15 cellular contexts compared by ENCODE assay signal in genomic region chr10:30848396-30849032, GRCh38.
A peak's percentile ranks its signal among the peaks of the same experiment; 100 is the strongest.
DNase-seq lines count a peak whose midpoint lies in the region; ATAC-seq, FAIRE-seq and TF ChIP-seq lines count a peak whose summit lies in the region.
"Had no signal": no experiment of that assay in that cellular context is flagged by ENCODE, and none has a peak within 500 bp of the region (broad histone marks: within the 10 kb centered on the region; RNA-seq: fewer than 3 reads in every experiment).

No MANE protein-coding gene starts in this region.

- H3K4me1 ChIP-seq in CD8-positive, alpha-beta T cell (ENCODE audit: insufficient read depth, low read length): no peaks in the 10 kb centered on the region
- H3K4me1 ChIP-seq in endothelial cell of umbilical vein (ENCODE audit: control insufficient read depth, extremely low read depth, insufficient read depth, low read length) (no peaks in the 10 kb centered on the region), psoas muscle (peaks cover 4% of the 10 kb centered on the region), transverse colon (no peaks in the 10 kb centered on the region)
- H3K4me1 ChIP-seq: A549 had no signal

- peak; percentile 88 for ATAC-seq in CD4-positive, alpha-beta T cell (ENCODE audit: poor library complexity)
- peak; percentile 70 for ATAC-seq in CD8-positive, alpha-beta T cell
- ATAC-seq in psoas muscle: peak in 2 of 4 donors; percentile 53 to 57
- ATAC-seq: A549, HepG2 had no signal

- CTCF ChIA-PET in CD4-positive, alpha-beta T cell (lab: Charles Lee): no interaction called here
- CTCF ChIA-PET in CD8-positive, alpha-beta T cell (lab: Charles Lee): interaction anchor here (0.8 to 1.9 kb wide), 2 partner anchors 64 kb away, joined by 3 to 25 read pairs; no protein-coding TSS in a partner anchor
- CTCF ChIA-PET in endothelial cell of umbilical vein (lab: Charles Lee): no interaction called here
- CTCF ChIA-PET in activated naive CD4-positive, alpha-beta T cell treated with anti-CD3 and anti-CD28 coated beads, Interleukin-2, amount 10 ng/mL, durations not matched to agents 7 days and 5 days (lab: Charles Lee): interaction anchor here (1.2 kb wide), 1 partner anchor 10 kb away, joined by 4 read pairs; no protein-coding TSS in a partner anchor

- no peaks in the 10 kb centered on the region for H3K9me3 Mint-ChIP-seq in CD4-positive, alpha-beta T cell
- H3K9me3 Mint-ChIP-seq in CD8-positive, alpha-beta T cell: no peaks in the 10 kb centered on the region
- H3K9me3 Mint-ChIP-seq in activated naive CD4-positive, alpha-beta T cell treated with anti-CD3 and anti-CD28 coated beads, Interleukin-2, amount 10 ng/mL, durations not matched to agents 7 days and 5 days: no peaks in the 10 kb centered on the region
- H3K9me3 Mint-ChIP-seq: CD14-positive monocyte, HFFc6 had no signal

- no peaks in the 10 kb centered on the region for H3K27me3 ChIP-seq in CD4-positive, alpha-beta T cell (ENCODE audit: control insufficient read depth, insufficient read depth, low read length)
- H3K27me3 ChIP-seq in CD8-positive, alpha-beta T cell (ENCODE audit: insufficient read depth, low read length): no peaks in the 10 kb centered on the region
- H3K27me3 ChIP-seq in endothelial cell of umbilical vein (ENCODE audit: control insufficient read depth in 2 of 2, insufficient read depth in 2 of 2, low read length in 2 of 2): no peaks in the 10 kb centered on the region
- no peaks in the 10 kb centered on the region for H3K27me3 ChIP-seq in psoas muscle (ENCODE audit: insufficient read depth in 3 of 3, low read length in 2 of 3)
- no peaks in the 10 kb centered on the region for H3K27me3 ChIP-seq in transverse colon

- peaks cover 10% of the 10 kb centered on the region for H3K4me1 Mint-ChIP-seq in CD4-positive, alpha-beta T cell (ENCODE audit: low read depth)
- peaks cover 13% of the 10 kb centered on the region for H3K4me1 Mint-ChIP-seq in CD8-positive, alpha-beta T cell (ENCODE audit: low read depth)
- peaks cover 4% of the 10 kb centered on the region for H3K4me1 Mint-ChIP-seq in activated naive CD4-positive, alpha-beta T cell treated with anti-CD3 and anti-CD28 coated beads, Interleukin-2, amount 10 ng/mL, durations not matched to agents 7 days and 5 days

- H3K36me3 ChIP-seq in CD8-positive, alpha-beta T cell (ENCODE audit: insufficient read depth, low read length): no peaks in the 10 kb centered on the region
- H3K36me3 ChIP-seq in endothelial cell of umbilical vein (ENCODE audit: control insufficient read depth in 2 of 2, extremely low read depth in 1 of 2, insufficient read depth in 2 of 2, low read length in 2 of 2): peaks cover 0 to 4% of the 10 kb centered on the region in 2 experiments
- H3K36me3 ChIP-seq in psoas muscle (ENCODE audit: insufficient read depth in 1 of 2, low read depth in 1 of 2): peaks cover 0 to 27% of the 10 kb centered on the region in 2 donors
- H3K36me3 ChIP-seq in transverse colon: no peaks in the 10 kb centered on the region

- H3K9me1 ChIP-seq in endothelial cell of umbilical vein (replicated peaks; ENCODE audit: control insufficient read depth, extremely low read depth, insufficient read depth, low read length): no peaks in the 10 kb centered on the region

- dilution Hi-C loops in endothelial cell of umbilical vein (cut with MboI; ENCODE audit: extremely low pct_ligation_motif_present, low sequenced_read_pairs): no loop called here

- peak overlapping the region; percentile 25 for H3K27ac Mint-ChIP-seq in CD4-positive, alpha-beta T cell
- peak overlapping the region; percentile 12 for H3K27ac Mint-ChIP-seq in CD8-positive, alpha-beta T cell
- no peak overlapping the region for H3K27ac Mint-ChIP-seq in activated naive CD4-positive, alpha-beta T cell treated with anti-CD3 and anti-CD28 coated beads, Interleukin-2, amount 10 ng/mL, durations not matched to agents 7 days and 5 days
- H3K27ac Mint-ChIP-seq: HFFc6 had no signal

- POLR2A ChIA-PET in CD4-positive, alpha-beta T cell (lab: Charles Lee): no interaction called here
- POLR2A ChIA-PET in CD8-positive, alpha-beta T cell (lab: Charles Lee): no interaction called here
- POLR2A ChIA-PET in endothelial cell of umbilical vein (lab: Charles Lee): no interaction called here

- H3K36me3 Mint-ChIP-seq in CD4-positive, alpha-beta T cell (ENCODE audit: low read depth): no peaks in the 10 kb centered on the region
- H3K36me3 Mint-ChIP-seq in CD8-positive, alpha-beta T cell: peaks cover 5% of the 10 kb centered on the region
- H3K36me3 Mint-ChIP-seq in activated naive CD4-positive, alpha-beta T cell treated with anti-CD3 and anti-CD28 coated beads, Interleukin-2, amount 10 ng/mL, durations not matched to agents 7 days and 5 days: no peaks in the 10 kb centered on the region

- DNase-seq in CD4-positive, alpha-beta T cell: peak in 1 of 10 experiments; percentile 12
- DNase-seq in CD8-positive, alpha-beta T cell: no peak
- no peak for DNase-seq in endothelial cell of umbilical vein (ENCODE audit: low read depth, low spot score)
- no peak for DNase-seq in psoas muscle
- no peak for DNase-seq in transverse colon
- no peak for DNase-seq in activated T-cell treated with anti-CD3 and anti-CD28 coated beads for 4 hours
- no peak for DNase-seq in activated naive CD4-positive, alpha-beta T cell treated with anti-CD3 and anti-CD28 coated beads, Interleukin-2, amount 10 ng/mL, durations not matched to agents 7 days and 5 days
- DNase-seq: DMS53, GF-D8, HCEC 1CT, HFFc6 had no signal

- H3K9me3 ChIP-seq in CD4-positive, alpha-beta T cell (ENCODE audit: control insufficient read depth, low read length): no peaks in the 10 kb centered on the region
- H3K9me3 ChIP-seq in CD8-positive, alpha-beta T cell (ENCODE audit: low read length): no peaks in the 10 kb centered on the region
- H3K9me3 ChIP-seq in endothelial cell of umbilical vein (replicated peaks; ENCODE audit: control insufficient read depth, insufficient read depth, low read length) (no peaks in the 10 kb centered on the region), psoas muscle (no peaks in the 10 kb centered on the region), transverse colon (no peaks in the 10 kb centered on the region)
- H3K9me3 ChIP-seq: A549 had no signal

- no peak overlapping the region for H3K4me3 Mint-ChIP-seq in CD4-positive, alpha-beta T cell
- H3K4me3 Mint-ChIP-seq in CD8-positive, alpha-beta T cell: no peak overlapping the region
- H3K4me3 Mint-ChIP-seq in activated naive CD4-positive, alpha-beta T cell treated with anti-CD3 and anti-CD28 coated beads, Interleukin-2, amount 10 ng/mL, durations not matched to agents 7 days and 5 days: no peak overlapping the region
- H3K4me3 Mint-ChIP-seq: CD14-positive monocyte, HFFc6 had no signal

- peak; percentile 4 for FAIRE-seq in endothelial cell of umbilical vein (lab: Jason Lieb, UNC)
- FAIRE-seq: A549, HepG2, HTR-8/SVneo had no signal

- intact Hi-C loops in CD4-positive, alpha-beta T cell (cut with DNase I, micrococcal nuclease): loop anchor here in 1 of 2 experiments (5.0 kb wide), 1 partner anchor 66 kb away; no protein-coding TSS in a partner anchor
- intact Hi-C loops in CD8-positive, alpha-beta T cell (cut with DNase I, micrococcal nuclease): loop anchor here in 1 of 2 experiments (2.0 kb wide), 1 partner anchor 64 kb away; no protein-coding TSS in a partner anchor
- intact Hi-C loops in endothelial cell of umbilical vein (cut with micrococcal nuclease) (no loop called here), psoas muscle (cut with DNase I) (no loop called here), transverse colon (cut with DNase I; ENCODE audit: low total_unique reads) (no loop called here)

- no peak overlapping the region for H2AFZ ChIP-seq in endothelial cell of umbilical vein (ENCODE audit: low read depth, low read length)

- no peaks in the 10 kb centered on the region for H4K20me1 ChIP-seq in endothelial cell of umbilical vein (replicated peaks; ENCODE audit: control insufficient read depth, extremely low read depth, insufficient read depth, low read length)

- BruUV-seq in endothelial cell of umbilical vein (replicated peaks; lab: Mats Ljungman, UMichigan): no TSS peak

- in situ Hi-C loops in transverse colon (cut with MboI; ENCODE audit: low pct_ligation_motif_present in 1 of 4, low pct_unique_long_range_greater_than_20kb in 1 of 4, low sequenced_read_pairs in 3 of 4): no loop called here

- no peak for TF ChIP-seq CTCF in CD4-positive, alpha-beta T cell (IDR thresholded peaks at IDR 0.05)
- TF ChIP-seq CTCF in CD8-positive, alpha-beta T cell (IDR thresholded peaks at IDR 0.05): no peak
- no peak for TF ChIP-seq CTCF in endothelial cell of umbilical vein (IDR thresholded peaks at IDR 0.05; ENCODE audit: extremely low read depth in 1 of 2, insufficient read depth in 1 of 2, low read depth in 1 of 2, low read length in 2 of 2)
- TF ChIP-seq CTCF in psoas muscle (IDR thresholded peaks at IDR 0.05): no peak
- no peak for TF ChIP-seq CTCF in transverse colon (IDR thresholded peaks at IDR 0.05)

- no peaks in the 10 kb centered on the region for H3K27me3 Mint-ChIP-seq in CD4-positive, alpha-beta T cell
- no peaks in the 10 kb centered on the region for H3K27me3 Mint-ChIP-seq in CD8-positive, alpha-beta T cell (ENCODE audit: low read depth)
- no peaks in the 10 kb centered on the region for H3K27me3 Mint-ChIP-seq in activated naive CD4-positive, alpha-beta T cell treated with anti-CD3 and anti-CD28 coated beads, Interleukin-2, amount 10 ng/mL, durations not matched to agents 7 days and 5 days

- H3K4me2 ChIP-seq in endothelial cell of umbilical vein (ENCODE audit: insufficient read depth, low read length): no peak overlapping the region
- H3K4me2 ChIP-seq: A549 had no signal

- WGBS in psoas muscle, 3 donors: 51 to 71% (median 65%) methylated on average over 11 of the region's 11 CpGs
- WGBS in transverse colon (ENCODE audit: low coverage in 1 of 2), 2 donors: 94 to 98% methylated on average over 7 to 11 of the region's 11 CpGs

- TF ChIP-seq EP300 in transverse colon (IDR thresholded peaks at IDR 0.05; ENCODE audit: low read depth): no peak

- no peak overlapping the region for H3K4me3 ChIP-seq in CD8-positive, alpha-beta T cell (ENCODE audit: low read depth, low read length)
- H3K4me3 ChIP-seq in endothelial cell of umbilical vein (replicated peaks in 1 of 3; ENCODE audit: insufficient read depth in 1 of 3, low read depth in 1 of 3, low read length in 3 of 3) (no peak overlapping the region), psoas muscle (no peak overlapping the region), transverse colon (no peak overlapping the region)
- H3K4me3 ChIP-seq: A549 had no signal

- no peaks in the 10 kb centered on the region for H3K79me2 ChIP-seq in endothelial cell of umbilical vein (ENCODE audit: control insufficient read depth, insufficient read depth, low read length)

- H3K27ac ChIP-seq in CD4-positive, alpha-beta T cell (ENCODE audit: low read depth, low read length): no peak overlapping the region
- H3K27ac ChIP-seq in CD8-positive, alpha-beta T cell (ENCODE audit: low read depth, low read length): no peak overlapping the region
- no peak overlapping the region for H3K27ac ChIP-seq in endothelial cell of umbilical vein (ENCODE audit: insufficient read depth, low read depth, low read length)
- H3K27ac ChIP-seq in psoas muscle: peak overlapping the region; percentile 30
- no peak overlapping the region for H3K27ac ChIP-seq in transverse colon
- H3K27ac ChIP-seq: A549 had no signal

- H3K9ac ChIP-seq in endothelial cell of umbilical vein (replicated peaks; ENCODE audit: extremely low read depth, insufficient read depth, low read length): no peak overlapping the region

- TF ChIP-seq POLR2A in endothelial cell of umbilical vein (IDR thresholded peaks at IDR 0.05; ENCODE audit: low read depth, low read length) (no peak), transverse colon (IDR thresholded peaks at IDR 0.05) (no peak)

Comparison
In these comparisons a context has a peak if more than half of its experiments do, and no peak if none do; other contexts are left out.
1. CTCF ChIA-PET loops: an anchor here in CD8-positive, alpha-beta T cell (0.8 to 1.9 kb wide) and activated naive CD4-positive, alpha-beta T cell treated with anti-CD3 and anti-CD28 coated beads, Interleukin-2, amount 10 ng/mL, durations not matched to agents 7 days and 5 days (1.2 kb wide); none called in CD4-positive, alpha-beta T cell and endothelial cell of umbilical vein.